In the genomic region with DNA sequence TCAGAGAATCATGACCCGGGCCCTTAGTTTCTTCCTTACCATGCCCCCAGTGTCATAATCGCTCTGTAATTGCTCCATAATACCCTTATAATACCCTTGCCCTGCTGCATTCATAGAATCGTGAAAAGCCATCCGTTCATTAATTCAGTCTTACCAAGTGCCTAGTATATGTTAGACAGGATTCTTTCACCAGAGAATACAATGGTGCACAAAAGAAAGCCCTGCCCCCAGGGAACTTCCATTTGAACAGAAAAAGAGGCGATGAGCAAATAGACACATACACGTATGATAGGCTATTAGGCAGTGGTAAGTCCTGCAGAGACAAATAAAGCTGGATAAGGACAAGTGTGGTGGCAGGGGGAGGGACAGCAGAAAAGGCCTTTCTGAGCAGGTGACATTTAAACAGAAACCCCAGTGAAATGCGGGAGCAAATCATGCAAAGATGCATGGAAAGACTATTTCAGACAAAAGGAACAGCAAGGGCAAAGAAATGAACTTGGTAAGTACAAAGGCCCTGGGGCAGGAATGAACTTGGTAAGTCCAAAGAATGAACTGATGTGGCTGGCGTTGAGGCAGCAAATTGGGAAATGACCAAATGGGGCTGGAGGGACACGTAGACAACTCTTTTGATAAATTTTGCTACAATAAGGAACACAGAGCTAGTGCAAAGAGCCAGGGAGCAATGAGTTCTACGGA, we compare ENCODE assay signal across 1 cellular context.
TF ChIP-seq lines count a peak whose summit lies in the region.

No MANE protein-coding gene starts in this region.

TF ChIP-seq in WTC11, 78 proteins besides CTCF, POLR2A, EP300 and RAD21:
- TF ChIP-seq NR3C1 (CRISPR knock-in tag; conservative IDR thresholded peaks at IDR 0.05; ENCODE audit: low read depth) (no peak), GTF2I (CRISPR knock-in tag; conservative IDR thresholded peaks at IDR 0.05) (0 out of 2 replicates have a peak, but pooled peaks have one; percentile 36)
